Comparison of ENCODE assay signal across 1 cellular context in genomic region chr16:19086322-19087199, GRCh38.
TF ChIP-seq lines count a peak whose summit lies in the region.

No MANE protein-coding gene starts in this region.

TF ChIP-seq in HEK293, 187 proteins besides CTCF, POLR2A, EP300 and RAD21 (continued from another document):
- TF ChIP-seq PATZ1 (tag by site-specific recombination; IDR thresholded peaks at IDR 0.05) (peak; percentile 40; the same call in 1 of the 2 replicates), ZFP69B (tag by site-specific recombination; IDR thresholded peaks at IDR 0.05) (peak; percentile 72; the same call in 1 of the 2 replicates), KLF10 (tag by site-specific recombination; IDR thresholded peaks at IDR 0.05) (peak; percentile 89), SALL2 (tag by site-specific recombination; IDR thresholded peaks at IDR 0.05; ENCODE audit: borderline replicate concordance) (no peak), ZBTB48 (tag by site-specific recombination; IDR thresholded peaks at IDR 0.05) (no peak), ZNF155 (tag by site-specific recombination; IDR thresholded peaks at IDR 0.05) (no peak), ZNF398 (tag by site-specific recombination; IDR thresholded peaks at IDR 0.05) (no peak), SP7 (tag by site-specific recombination; IDR thresholded peaks at IDR 0.05) (peak; percentile 77), ZNF211 (tag by site-specific recombination; IDR thresholded peaks at IDR 0.05; ENCODE audit: low read depth) (no peak), MYNN (tag by site-specific recombination; IDR thresholded peaks at IDR 0.05; ENCODE audit: borderline replicate concordance) (no peak), MEIS1 (CRISPR knock-in tag; IDR thresholded peaks at IDR 0.05; ENCODE audit: borderline replicate concordance) (no peak), ZSCAN5A (tag by site-specific recombination; IDR thresholded peaks at IDR 0.05) (no peak), ZNF132 (tag by site-specific recombination; IDR thresholded peaks at IDR 0.05; ENCODE audit: borderline replicate concordance) (no peak), ZNF302 (tag by site-specific recombination; IDR thresholded peaks at IDR 0.05; ENCODE audit: low read depth) (no peak), ZNF830 (tag by site-specific recombination; IDR thresholded peaks at IDR 0.05; ENCODE audit: low read depth) (no peak), ZNF157 (tag by site-specific recombination; IDR thresholded peaks at IDR 0.05) (no peak), ZNF843 (tag by site-specific recombination; IDR thresholded peaks at IDR 0.05) (no peak), FEZF1 (tag by site-specific recombination; IDR thresholded peaks at IDR 0.05) (no peak), KLF17 (tag by site-specific recombination; IDR thresholded peaks at IDR 0.05) (peak; percentile 89), ZNF148 (tag by site-specific recombination; IDR thresholded peaks at IDR 0.05; ENCODE audit: borderline replicate concordance) (no peak), ZNF404 (tag by site-specific recombination; IDR thresholded peaks at IDR 0.05) (no peak), ZNF311 (tag by site-specific recombination; IDR thresholded peaks at IDR 0.05; ENCODE audit: borderline replicate concordance) (no peak), ZIC2 (tag by site-specific recombination; IDR thresholded peaks at IDR 0.05) (peak; percentile 89), ZNF529 (tag by site-specific recombination; IDR thresholded peaks at IDR 0.05; ENCODE audit: insufficient replicate concordance) (no peak), KLF1 (tag by site-specific recombination; IDR thresholded peaks at IDR 0.05) (peak; percentile 69), ZNF146 (tag by site-specific recombination; IDR thresholded peaks at IDR 0.05) (no peak; the same call in 1 of the 2 replicates), ZNF624 (tag by site-specific recombination; IDR thresholded peaks at IDR 0.05) (no peak), KLF9 (tag by site-specific recombination; IDR thresholded peaks at IDR 0.05; ENCODE audit: low read depth) (no peak; the same call in 1 of the 2 replicates), SCRT2 (tag by site-specific recombination; IDR thresholded peaks at IDR 0.05) (peak; percentile 79), ATF2 (tag by site-specific recombination; IDR thresholded peaks at IDR 0.05; ENCODE audit: low read depth) (no peak), ZNF837 (tag by site-specific recombination; IDR thresholded peaks at IDR 0.05) (no peak), MZF1 (tag by site-specific recombination; IDR thresholded peaks at IDR 0.05; ENCODE audit: borderline replicate concordance) (no peak), KLF7 (tag by site-specific recombination; IDR thresholded peaks at IDR 0.05; ENCODE audit: borderline replicate concordance) (peak; percentile 84; the same call in 1 of the 2 replicates), ZNF791 (tag by site-specific recombination; IDR thresholded peaks at IDR 0.05) (no peak), ZNF660 (tag by site-specific recombination; IDR thresholded peaks at IDR 0.05) (peak; percentile 86), ZNF280D (tag by site-specific recombination; IDR thresholded peaks at IDR 0.05) (no peak), ZNF366 (tag by site-specific recombination; conservative IDR thresholded peaks at IDR 0.05) (no peak), PRDM4 (tag by site-specific recombination; IDR thresholded peaks at IDR 0.05) (peak; percentile 37; the same call in 1 of the 2 replicates)
